Comparison of ENCODE assay signal across 8 cellular contexts in the genomic region with DNA sequence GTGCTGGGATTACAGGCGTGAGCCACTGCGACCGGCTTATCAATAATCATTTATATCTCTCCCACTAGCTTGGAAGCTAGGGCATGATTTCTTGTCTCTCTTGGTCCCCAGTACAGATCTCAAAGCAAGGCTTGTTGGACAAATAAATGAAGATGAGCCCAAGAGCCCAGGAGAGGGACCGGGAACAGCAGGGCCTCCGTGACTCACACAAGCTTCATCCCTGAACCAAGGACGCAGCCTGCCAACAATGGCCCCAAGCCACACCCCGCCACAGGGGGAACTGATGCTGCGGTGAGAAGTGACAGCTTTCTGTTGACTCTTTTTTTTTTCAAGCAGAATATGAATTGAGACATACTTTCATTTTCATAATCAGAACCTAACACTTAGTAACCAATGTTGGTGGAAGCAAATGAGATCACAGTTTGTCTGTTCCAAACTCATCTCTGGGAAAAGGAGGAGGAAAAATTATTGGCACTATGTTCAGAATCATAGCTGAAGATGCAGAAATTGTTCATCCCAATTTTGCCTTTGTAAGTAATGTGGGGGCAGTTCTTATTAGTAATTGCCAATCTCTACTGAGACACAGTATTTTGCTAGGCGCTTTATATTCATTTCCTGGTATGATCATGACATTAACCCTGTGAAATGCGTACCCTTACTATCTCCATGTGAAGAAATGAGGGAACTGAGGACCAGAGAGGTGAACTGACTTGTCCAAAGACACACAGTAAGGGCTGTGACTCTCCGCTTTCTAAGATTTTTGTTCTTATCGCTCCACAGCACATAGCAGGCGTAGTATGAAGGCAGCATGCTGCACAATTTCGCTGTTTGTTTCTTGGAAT. TPM values are rescaled to one million over a fixed set of nuclear protein-coding genes. Genes with fewer than 3 reads are reported as not detected.
DNase-seq lines count a peak whose midpoint lies in the region; ATAC-seq and TF ChIP-seq lines count a peak whose summit lies in the region.

No MANE protein-coding gene starts in this region.

- H3K27me3 ChIP-seq in RWPE2 (ENCODE audit: insufficient read depth, poor library complexity, severe bottlenecking) (no peaks in the 10 kb centered on the region), BE2C (no peaks in the 10 kb centered on the region)

- H3K27ac ChIP-seq in RWPE2 (ENCODE audit: poor library complexity, severe bottlenecking): peak overlapping the region; percentile 95

- H3K4me1 ChIP-seq in RWPE2 (ENCODE audit: insufficient read depth, poor library complexity, severe bottlenecking) (peaks cover 60% of the 10 kb centered on the region), BE2C (no peaks in the 10 kb centered on the region)

- DNase-seq in AG04449 (ENCODE audit: low read depth, low spot score): no peak
- peak; percentile 91 for DNase-seq in RWPE2 (ENCODE audit: low spot score)
- peak; percentile 77 for DNase-seq in activated gamma-delta T cell treated with Interleukin-2 at 50 U/mL for 16 hours
- peak; percentile 93 for DNase-seq in Right ventricle myocardium superior
- peak; percentile 76 for DNase-seq in smooth muscle cell of the brain vasculature (ENCODE audit: low read depth, low spot score)
- DNase-seq in BE2C: no peak

- H3K9me3 ChIP-seq in RWPE2 (ENCODE audit: severe bottlenecking) (no peaks in the 10 kb centered on the region), BE2C (no peaks in the 10 kb centered on the region)

- intact Hi-C loops in Right ventricle myocardium superior (cut with DNase I): loop anchor here (10.0 kb wide), 1 partner anchor 127 kb away; no protein-coding TSS in a partner anchor

- H3K36me3 ChIP-seq in RWPE2 (ENCODE audit: low read depth): no peaks in the 10 kb centered on the region
- H3K36me3 ChIP-seq in BE2C: no peaks in the 10 kb centered on the region

- CTCF ChIA-PET in AG04449 (lab: Yijun Ruan, JAX): interaction anchor here (0.6 to 1.3 kb wide), 5 partner anchors 11 to 182 kb away, joined by 3 to 5 read pairs (median 3); a partner anchor contains a TSS

- H3K4me3 ChIP-seq in AG04449 (ENCODE audit: low read depth, low read length) (peak overlapping the region; percentile 16), RWPE2 (ENCODE audit: severe bottlenecking) (no peak overlapping the region), BE2C (ENCODE audit: low read depth, low read length) (no peak overlapping the region)

- TF ChIP-seq CTCF in AG04449 (IDR thresholded peaks at IDR 0.05; ENCODE audit: insufficient read depth, low read length, missing control alignments) (no peak), RWPE2 (IDR thresholded peaks at IDR 0.05; ENCODE audit: poor library complexity, severe bottlenecking) (no peak), BE2C (IDR thresholded peaks at IDR 0.05; ENCODE audit: low read depth, low read length) (no peak)

- POLR2A ChIA-PET in AG04449 (lab: Yijun Ruan, JAX): interaction anchor here (0.6 to 3.0 kb wide), 7 partner anchors 9 to 123 kb away, joined by 3 to 9 read pairs (median 4); no protein-coding TSS in a partner anchor

- ATAC-seq in GM19023 (IDR thresholded peaks at IDR 0.05; ENCODE audit: unreplicated experiment): peak; percentile 87
- ATAC-seq in HG03139 (IDR thresholded peaks at IDR 0.05; ENCODE audit: unreplicated experiment): peak; percentile 79
- ATAC-seq in RWPE2 (ENCODE audit: low read depth): peak; percentile 44
- peak; percentile 74 for ATAC-seq in Right ventricle myocardium superior (ENCODE audit: poor library complexity)

RNA-seq across cellular contexts. Expression of a gene that starts 6.6 kb away (rescaled TPM):
- total RNA-seq in Right ventricle myocardium superior: 122 TPM
- polyA plus RNA-seq in BE2C (2012; ENCODE audit: insufficient read depth, insufficient read length, low read depth): 19.5 TPM

RNA-seq across cellular contexts. Expression of a gene that starts 56.4 kb away (rescaled TPM):
- total RNA-seq in Right ventricle myocardium superior: 75.5 TPM
- polyA plus RNA-seq in BE2C (2012; ENCODE audit: insufficient read depth, insufficient read length, low read depth): 103 TPM

Comparison
In these comparisons a context has a peak if more than half of its experiments do, and no peak if none do; other contexts are left out.
1. DNase-seq: peak in RWPE2 (single experiment), activated gamma-delta T cell treated with Interleukin-2 at 50 U/mL for 16 hours (single experiment), Right ventricle myocardium superior (single experiment) and smooth muscle cell of the brain vasculature (single experiment); none in AG04449 (single experiment) and BE2C (single experiment).
2. Peak in every context shown above with its lines, with median percentiles within 50 percentile points of each other: ATAC-seq.